20 cellular contexts compared by ENCODE assay signal in the genomic region with DNA sequence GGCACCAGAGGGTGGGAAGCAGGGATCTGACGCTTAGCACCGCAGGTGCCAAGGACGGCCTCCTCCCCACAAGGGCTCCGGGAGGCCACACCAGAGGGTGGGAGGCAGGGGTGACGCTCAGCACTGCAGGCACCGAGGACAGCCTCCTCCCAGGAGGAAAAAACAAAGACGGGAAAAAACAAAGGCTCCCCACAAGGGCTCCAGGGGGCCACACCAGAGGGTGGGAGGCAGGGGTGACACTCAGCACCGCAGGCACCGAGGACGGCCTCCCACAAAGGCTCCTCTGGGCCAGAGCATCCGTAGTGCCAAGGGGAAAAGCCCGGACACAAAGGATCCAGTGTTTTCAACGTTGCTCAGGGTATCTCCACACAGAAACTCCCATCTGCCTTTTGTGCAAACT. TPM values are rescaled to one million over a fixed set of nuclear protein-coding genes. Genes with fewer than 3 reads are reported as not detected.
DNase-seq lines count a peak whose midpoint lies in the region; ATAC-seq and TF ChIP-seq lines count a peak whose summit lies in the region.
"Had no signal": no experiment of that assay in that cellular context is flagged by ENCODE, and none has a peak within 500 bp of the region (broad histone marks: within the 10 kb centered on the region; RNA-seq: fewer than 3 reads in every experiment).

No MANE protein-coding gene starts in this region.

- TF ChIP-seq CTCF in HEK293 (tag by site-specific recombination; IDR thresholded peaks at IDR 0.05) (no peak), esophagus muscularis mucosa (IDR thresholded peaks at IDR 0.05) (no peak)

- CTCF ChIA-PET in HEK293 (lab: Yijun Ruan, JAX): no interaction called here

- H3K27ac ChIP-seq in HEK293 (ENCODE audit: extremely low read depth, low read depth, low read length) (no peak overlapping the region), esophagus muscularis mucosa (replicated peaks in 1 of 4) (peak overlapping the region; percentile 78 to 87 (median 82)), muscle layer of colon (ENCODE audit: low read depth, low read length) (peak overlapping the region; percentile 83), stomach smooth muscle (ENCODE audit: low read length) (peak overlapping the region; percentile 60), trophoblast cell (ENCODE audit: low read depth, low read length) (no peak overlapping the region)
- H3K27ac ChIP-seq: psoas muscle, uterus had no signal

- H3K23ac ChIP-seq in trophoblast cell (ENCODE audit: low read length): no peak overlapping the region

- H3K4me3 ChIP-seq in HEK293 (ENCODE audit: low read depth, low read length) (no peak overlapping the region), esophagus muscularis mucosa (peak overlapping the region in 1 of 4 donors; percentile 6), muscle layer of colon (ENCODE audit: low read depth in 1 of 2, low read length in 2 of 2) (peak overlapping the region in 1 of 2 donors; percentile 12), stomach smooth muscle (ENCODE audit: low read length in 2 of 2) (peak overlapping the region in 1 of 2 donors; percentile 9), trophoblast cell (ENCODE audit: low read depth, low read length) (no peak overlapping the region)
- H3K4me3 ChIP-seq: psoas muscle, uterus had no signal

- no peak overlapping the region for H2AK5ac ChIP-seq in trophoblast cell (ENCODE audit: low read length)

- no peaks in the 10 kb centered on the region for H3K27me3 ChIP-seq in esophagus muscularis mucosa
- no peaks in the 10 kb centered on the region for H3K27me3 ChIP-seq in muscle layer of colon (ENCODE audit: control insufficient read depth in 1 of 2, insufficient read depth in 2 of 2, low read length in 2 of 2)
- H3K27me3 ChIP-seq in stomach smooth muscle (ENCODE audit: control insufficient read depth in 1 of 2, insufficient read depth in 2 of 2, low read length in 2 of 2): no peaks in the 10 kb centered on the region
- H3K27me3 ChIP-seq in trophoblast cell (ENCODE audit: insufficient read depth, low read length): no peaks in the 10 kb centered on the region
- H3K27me3 ChIP-seq: uterus had no signal

- H4K12ac ChIP-seq in trophoblast cell (ENCODE audit: low read depth, low read length): no peak overlapping the region

- H3K14ac ChIP-seq in trophoblast cell (ENCODE audit: low read length): no peak overlapping the region

- no peak for TF ChIP-seq POLR2A in esophagus muscularis mucosa (IDR thresholded peaks at IDR 0.05; ENCODE audit: low read depth)

- no peak for TF ChIP-seq EP300 in esophagus muscularis mucosa (IDR thresholded peaks at IDR 0.05)

- no peak overlapping the region for H2AFZ ChIP-seq in trophoblast cell (ENCODE audit: insufficient read depth, low read length, poor library complexity)

- peaks cover 0 to 7% of the 10 kb centered on the region in 2 experiments; a peak in 1 of 3 replicates for H3K36me3 ChIP-seq in HEK293 (ENCODE audit: control insufficient read depth in 2 of 2, insufficient read depth in 1 of 2, low read length in 2 of 2)
- no peaks in the 10 kb centered on the region for H3K36me3 ChIP-seq in esophagus muscularis mucosa
- H3K36me3 ChIP-seq in muscle layer of colon (ENCODE audit: insufficient read depth, low read length): no peaks in the 10 kb centered on the region
- H3K36me3 ChIP-seq in stomach smooth muscle (ENCODE audit: control insufficient read depth in 2 of 2, insufficient read depth in 2 of 2, low read length in 2 of 2): no peaks in the 10 kb centered on the region
- H3K36me3 ChIP-seq in trophoblast cell (ENCODE audit: control insufficient read depth in 1 of 2, insufficient read depth in 2 of 2, low read length in 2 of 2): no peaks in the 10 kb centered on the region
- H3K36me3 ChIP-seq: uterus had no signal

- no peak overlapping the region for H2BK120ac ChIP-seq in trophoblast cell (ENCODE audit: insufficient read depth, low read length, poor library complexity)

- POLR2A ChIA-PET in HEK293 (lab: Yijun Ruan, JAX): no interaction called here

- H4K8ac ChIP-seq in trophoblast cell (ENCODE audit: low read depth, low read length): no peak overlapping the region

- H2BK12ac ChIP-seq in trophoblast cell (ENCODE audit: low read length): no peak overlapping the region

- H3K4ac ChIP-seq in trophoblast cell (ENCODE audit: low read depth, low read length): no peak overlapping the region

- no peaks in the 10 kb centered on the region for H3K79me2 ChIP-seq in trophoblast cell (ENCODE audit: control insufficient read depth, insufficient read depth, low read length, poor library complexity)

- intact Hi-C loops in esophagus muscularis mucosa (cut with DNase I): no loop called here

- H4K91ac ChIP-seq in trophoblast cell (ENCODE audit: low read depth, low read length): no peak overlapping the region

- no peak for ATAC-seq in HG03196 (IDR thresholded peaks at IDR 0.05; ENCODE audit: unreplicated experiment)
- ATAC-seq: CD8-positive, alpha-beta T cell; psoas muscle; stimulated activated memory B cell treated with anti-CD40 and anti-IgM and Interleukin-4, amounts not matched to agents 10 μg/mL and 1 μg/mL and 100 μg/mL, for 72 hours had no signal

- no peak overlapping the region for H3K4me2 ChIP-seq in trophoblast cell (ENCODE audit: low read length)

- H3K9ac ChIP-seq in muscle layer of colon (ENCODE audit: low read length) (peak overlapping the region; percentile 49), stomach smooth muscle (ENCODE audit: low read length in 2 of 2) (peak overlapping the region in 1 of 2 donors; percentile 30), trophoblast cell (ENCODE audit: low read length) (no peak overlapping the region)

- no peaks in the 10 kb centered on the region for H3K79me1 ChIP-seq in trophoblast cell (ENCODE audit: low read length)

- DNase-seq in esophagus muscularis mucosa (ENCODE audit: extremely low spot score) (no peak), trophoblast cell (no peak), HCEC 1CT (no peak), NCI-H82 (lab: John Stamatoyannopoulos, UW) (no peak)
- DNase-seq: ACHN; activated CD4-positive, alpha-beta T cell treated with anti-CD3 and anti-CD28 coated beads, Interleukin-2, amount 50 U/mL, for 4 hours; activated T-cell treated with anti-CD3 and anti-CD28 coated beads, Interleukin-2, amount 50 U/mL, for 1 hour; CD8-positive, alpha-beta T cell; H9; NCI-H1436; NCI-H226; psoas muscle; RPMI8226; stimulated activated CD4-positive, alpha-beta T cell treated with anti-CD3 and anti-CD28 coated beads, Interleukin-12 subunit alpha, Interleukin-12 subunit beta, amount 100 ng/mL, for 4 hours; uterus had no signal

- no peak overlapping the region for H2BK5ac ChIP-seq in trophoblast cell (ENCODE audit: low read depth, low read length, poor library complexity)

- 40% methylated on average over 13 of the region's 13 CpGs for WGBS in esophagus muscularis mucosa
- WGBS in trophoblast cell (ENCODE audit: extremely low coverage, insufficient coverage, insufficient read length): no CpG with 5 or more reads among the region's 13 CpGs

- H3K18ac ChIP-seq in trophoblast cell (ENCODE audit: low read length): no peak overlapping the region

- H3K4me1 ChIP-seq in HEK293 (ENCODE audit: control insufficient read depth, insufficient read depth, low read length) (peaks cover 16% of the 10 kb centered on the region), esophagus muscularis mucosa (peaks cover 59 to 88% (median 74%) of the 10 kb centered on the region in 4 donors), muscle layer of colon (ENCODE audit: insufficient read depth, low read length) (peaks cover 69% of the 10 kb centered on the region), stomach smooth muscle (ENCODE audit: control insufficient read depth, insufficient read depth, low read length) (peaks cover 54% of the 10 kb centered on the region), trophoblast cell (ENCODE audit: control insufficient read depth in 1 of 2, insufficient read depth in 2 of 2, low read length in 2 of 2) (no peaks in the 10 kb centered on the region)

- no peaks in the 10 kb centered on the region for H3K9me3 ChIP-seq in HEK293 (ENCODE audit: control insufficient read depth, insufficient read depth, low read depth, low read length)
- no peaks in the 10 kb centered on the region for H3K9me3 ChIP-seq in esophagus muscularis mucosa
- no peaks in the 10 kb centered on the region for H3K9me3 ChIP-seq in muscle layer of colon (ENCODE audit: low read length)
- H3K9me3 ChIP-seq in stomach smooth muscle (ENCODE audit: control insufficient read depth in 2 of 2, low read length in 2 of 2): no peaks in the 10 kb centered on the region
- H3K9me3 ChIP-seq in trophoblast cell (ENCODE audit: insufficient read depth, low read depth, low read length): peaks cover 2% of the 10 kb centered on the region
- H3K9me3 ChIP-seq: psoas muscle, uterus had no signal

TF ChIP-seq in HEK293, 187 proteins besides CTCF, POLR2A, EP300 and RAD21 (continues in another document):
- no peak for TF ChIP-seq ZNF670 (tag by site-specific recombination; IDR thresholded peaks at IDR 0.05; ENCODE audit: low read depth)
- no peak for TF ChIP-seq ZNF558 (tag by site-specific recombination; IDR thresholded peaks at IDR 0.05)
- peak; percentile 98 for TF ChIP-seq ZIC2 (tag by site-specific recombination; IDR thresholded peaks at IDR 0.05)
- TF ChIP-seq GLIS1 (tag by site-specific recombination; IDR thresholded peaks at IDR 0.05): peak; percentile 84
- TF ChIP-seq ZSCAN18 (tag by site-specific recombination; IDR thresholded peaks at IDR 0.05): no peak
- TF ChIP-seq ZNF423 (tag by site-specific recombination; IDR thresholded peaks at IDR 0.05): peak; percentile 34; the same call in 1 of the 2 replicates
- TF ChIP-seq, protein P1, sequence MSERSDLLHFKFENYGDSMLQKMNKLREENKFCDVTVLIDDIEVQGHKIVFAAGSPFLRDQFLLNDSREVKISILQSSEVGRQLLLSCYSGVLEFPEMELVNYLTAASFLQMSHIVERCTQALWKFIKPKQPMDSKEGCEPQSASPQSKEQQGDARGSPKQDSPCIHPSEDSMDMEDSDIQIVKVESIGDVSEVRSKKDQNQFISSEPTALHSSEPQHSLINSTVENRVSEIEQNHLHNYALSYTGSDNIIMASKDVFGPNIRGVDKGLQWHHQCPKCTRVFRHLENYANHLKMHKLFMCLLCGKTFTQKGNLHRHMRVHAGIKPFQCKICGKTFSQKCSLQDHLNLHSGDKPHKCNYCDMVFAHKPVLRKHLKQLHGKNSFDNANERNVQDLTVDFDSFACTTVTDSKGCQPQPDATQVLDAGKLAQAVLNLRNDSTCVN (tag by site-specific recombination; optimal IDR thresholded peaks at IDR 0.05): no peak

RNA-seq across cellular contexts. Expression of gene DIP2C, which starts 25.6 kb away (rescaled TPM):
- 10 to 100 TPM; 38.6 to 66.4 (median 55.7) TPM for total RNA-seq in esophagus muscularis mucosa
- polyA plus RNA-seq in trophoblast cell (2013): 6.9 and 7.0 TPM in 2 replicates

Comparison
In these comparisons a context has a peak if more than half of its experiments do, and no peak if none do; other contexts are left out.
1. H3K27ac ChIP-seq: peak in esophagus muscularis mucosa (4 of 4), muscle layer of colon (single experiment) and stomach smooth muscle (single experiment); none in HEK293 (single experiment) and trophoblast cell (single experiment).